19 cellular contexts compared by ENCODE assay signal in the genomic region with DNA sequence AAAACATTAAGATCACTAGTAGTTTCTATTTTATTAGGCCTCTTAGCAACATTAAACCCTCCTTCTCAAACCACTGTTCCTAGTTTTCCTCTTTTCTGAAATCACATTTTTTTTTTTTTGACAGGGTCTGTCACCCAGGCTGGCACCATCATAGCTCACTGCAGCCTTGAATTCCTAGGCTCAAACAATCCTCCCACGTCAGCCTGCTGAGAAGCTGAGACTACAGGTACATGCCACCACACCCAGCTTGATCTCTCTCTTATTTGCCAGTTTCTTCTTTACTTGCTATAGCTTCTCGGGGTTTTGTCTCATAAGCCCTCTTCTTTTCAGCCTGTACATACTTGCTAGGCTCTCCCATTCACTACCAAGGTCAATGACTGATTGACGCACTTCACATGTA. TPM values are rescaled to one million over a fixed set of nuclear protein-coding genes. Genes with fewer than 3 reads are reported as not detected.
A peak's percentile ranks its signal among the peaks of the same experiment; 100 is the strongest.
DNase-seq lines count a peak whose midpoint lies in the region; ATAC-seq and TF ChIP-seq lines count a peak whose summit lies in the region.
"Had no signal": no experiment of that assay in that cellular context is flagged by ENCODE, and none has a peak within 500 bp of the region (broad histone marks: within the 10 kb centered on the region; RNA-seq: fewer than 3 reads in every experiment).

No MANE protein-coding gene starts in this region.

- H3K27me3 Mint-ChIP-seq in nephron (ENCODE audit: low read depth) (no peaks in the 10 kb centered on the region), type B pancreatic cell (no peaks in the 10 kb centered on the region)
- peaks cover 0 to 9% (median 9%) of the 10 kb centered on the region in 5 donors for H3K27me3 Mint-ChIP-seq in naive thymus-derived CD4-positive, alpha-beta T cell
- H3K27me3 Mint-ChIP-seq: CD4-positive, CD25-positive, alpha-beta regulatory T cell had no signal

- H3K79me2 ChIP-seq in osteoblast (ENCODE audit: insufficient read depth, low read length): no peaks in the 10 kb centered on the region

- CTCF ChIA-PET in naive thymus-derived CD4-positive, alpha-beta T cell (lab: Charles Lee): interaction anchor here (0.7 to 1.7 kb wide), 2 partner anchors 10 to 268 kb away, joined by 3 to 4 read pairs; no protein-coding TSS in a partner anchor

- H3K9me3 ChIP-seq in osteoblast (ENCODE audit: low read depth, low read length) (no peaks in the 10 kb centered on the region), testis (no peaks in the 10 kb centered on the region), upper lobe of right lung (no peaks in the 10 kb centered on the region)
- no peaks in the 10 kb centered on the region for H3K9me3 ChIP-seq in naive thymus-derived CD4-positive, alpha-beta T cell (ENCODE audit: control insufficient read depth in 2 of 3, low read length in 3 of 3)
- H3K9me3 ChIP-seq: BE2C, BLaER1 had no signal

- H3K9me3 Mint-ChIP-seq in nephron (no peaks in the 10 kb centered on the region), type B pancreatic cell (no peaks in the 10 kb centered on the region)
- H3K9me3 Mint-ChIP-seq in naive thymus-derived CD4-positive, alpha-beta T cell: no peaks in the 10 kb centered on the region
- H3K9me3 Mint-ChIP-seq: CD14-positive monocyte; CD4-positive, CD25-positive, alpha-beta regulatory T cell; CD8-positive, alpha-beta memory T cell had no signal

- POLR2A ChIA-PET in naive thymus-derived CD4-positive, alpha-beta T cell (lab: Charles Lee): no interaction called here

- DNase-seq in osteoblast (ENCODE audit: insufficient read length, low spot score, missing footprints): peak; percentile 18
- DNase-seq in testis: no peak
- no peak for DNase-seq in type B pancreatic cell (ENCODE audit: extremely low spot score, unreplicated experiment)
- DNase-seq in naive thymus-derived CD4-positive, alpha-beta T cell: no peak
- no peak for DNase-seq in coronary artery (ENCODE audit: low spot score)
- DNase-seq in NCI-H187 (lab: John Stamatoyannopoulos, UW): no peak
- no peak for DNase-seq in upper lobe of right lung
- DNase-seq: 8988T; ACHN; BE2C; C1 segment of cervical spinal cord; CD4-positive, alpha-beta memory T cell; CD4-positive, CD25-positive, alpha-beta regulatory T cell; CD8-positive, alpha-beta memory T cell; COR-L47; GF-D8 had no signal

- H3K4me3 Mint-ChIP-seq in nephron (no peak overlapping the region), type B pancreatic cell (no peak overlapping the region)
- no peak overlapping the region for H3K4me3 Mint-ChIP-seq in naive thymus-derived CD4-positive, alpha-beta T cell
- H3K4me3 Mint-ChIP-seq: CD14-positive monocyte; CD4-positive, alpha-beta memory T cell; CD4-positive, CD25-positive, alpha-beta regulatory T cell had no signal

- no peak overlapping the region for H2AFZ ChIP-seq in osteoblast (ENCODE audit: low read length)

- no peak for TF ChIP-seq POLR2A in testis (IDR thresholded peaks at IDR 0.05)

- H3K36me3 Mint-ChIP-seq in nephron (ENCODE audit: low read depth) (no peaks in the 10 kb centered on the region), type B pancreatic cell (no peaks in the 10 kb centered on the region)
- peaks cover 0 to 6% (median 0%) of the 10 kb centered on the region in 5 donors for H3K36me3 Mint-ChIP-seq in naive thymus-derived CD4-positive, alpha-beta T cell
- H3K36me3 Mint-ChIP-seq: CD14-positive monocyte; CD4-positive, alpha-beta memory T cell; CD4-positive, CD25-positive, alpha-beta regulatory T cell had no signal

- no peaks in the 10 kb centered on the region for H3K27me3 ChIP-seq in osteoblast (ENCODE audit: insufficient read depth, low read length)
- no peaks in the 10 kb centered on the region for H3K27me3 ChIP-seq in testis
- no peaks in the 10 kb centered on the region for H3K27me3 ChIP-seq in naive thymus-derived CD4-positive, alpha-beta T cell (ENCODE audit: control insufficient read depth in 2 of 2, insufficient read depth in 2 of 2, low read length in 2 of 2)
- H3K27me3 ChIP-seq in upper lobe of right lung: no peaks in the 10 kb centered on the region
- H3K27me3 ChIP-seq: BE2C, BLaER1 had no signal

- H3K27ac Mint-ChIP-seq in nephron: peak overlapping the region in 2 of 3 experiments; percentile 27 to 34
- H3K27ac Mint-ChIP-seq in type B pancreatic cell: peak overlapping the region; percentile 36
- H3K27ac Mint-ChIP-seq in naive thymus-derived CD4-positive, alpha-beta T cell: no peak overlapping the region
- H3K27ac Mint-ChIP-seq: CD14-positive monocyte; CD4-positive, alpha-beta memory T cell; CD4-positive, CD25-positive, alpha-beta regulatory T cell; CD8-positive, alpha-beta memory T cell had no signal

- H3K4me1 ChIP-seq in osteoblast (ENCODE audit: insufficient read depth, low read length) (peaks cover 5% of the 10 kb centered on the region), testis (peaks cover 7% of the 10 kb centered on the region), upper lobe of right lung (no peaks in the 10 kb centered on the region)
- no peaks in the 10 kb centered on the region for H3K4me1 ChIP-seq in naive thymus-derived CD4-positive, alpha-beta T cell (ENCODE audit: control insufficient read depth in 2 of 2, insufficient read depth in 2 of 2, low read length in 2 of 2)
- H3K4me1 ChIP-seq: BE2C had no signal

- no peak for TF ChIP-seq CTCF in nephron (IDR thresholded peaks at IDR 0.05; ENCODE audit: unreplicated experiment in 3 of 3)
- TF ChIP-seq CTCF in osteoblast (IDR thresholded peaks at IDR 0.05; ENCODE audit: extremely low read depth, low read depth, low read length): no peak
- no peak for TF ChIP-seq CTCF in testis (IDR thresholded peaks at IDR 0.05)
- no peak for TF ChIP-seq CTCF in type B pancreatic cell (conservative IDR thresholded peaks at IDR 0.05)
- TF ChIP-seq CTCF in coronary artery (IDR thresholded peaks at IDR 0.05): no peak
- TF ChIP-seq CTCF in upper lobe of right lung (IDR thresholded peaks at IDR 0.05): no peak

- WGBS in testis, 2 donors: 61 to 78% methylated on average over 3 of the region's 3 CpGs

- H3K4me1 Mint-ChIP-seq in nephron (peaks cover 6% of the 10 kb centered on the region), type B pancreatic cell (ENCODE audit: unreplicated experiment) (peaks cover 5% of the 10 kb centered on the region)
- H3K4me1 Mint-ChIP-seq in naive thymus-derived CD4-positive, alpha-beta T cell: peaks cover 0 to 5% (median 0%) of the 10 kb centered on the region in 7 donors
- H3K4me1 Mint-ChIP-seq: CD4-positive, alpha-beta memory T cell had no signal

- H3K36me3 ChIP-seq in osteoblast (ENCODE audit: insufficient read depth, low read length) (no peaks in the 10 kb centered on the region), testis (ENCODE audit: low read depth, missing control alignments) (no peaks in the 10 kb centered on the region), upper lobe of right lung (no peaks in the 10 kb centered on the region)
- H3K36me3 ChIP-seq in naive thymus-derived CD4-positive, alpha-beta T cell (ENCODE audit: control insufficient read depth in 2 of 3, insufficient read depth in 3 of 3, low read length in 3 of 3): no peaks in the 10 kb centered on the region
- H3K36me3 ChIP-seq: BE2C, BLaER1 had no signal

- H3K4me3 ChIP-seq in osteoblast (ENCODE audit: insufficient read depth, low read length): no peak overlapping the region
- H3K4me3 ChIP-seq in testis: no peak overlapping the region
- no peak overlapping the region for H3K4me3 ChIP-seq in naive thymus-derived CD4-positive, alpha-beta T cell (ENCODE audit: low read length)
- H3K4me3 ChIP-seq in coronary artery: no peak overlapping the region
- no peak overlapping the region for H3K4me3 ChIP-seq in upper lobe of right lung
- H3K4me3 ChIP-seq: BLaER1 had no signal

- ATAC-seq in naive thymus-derived CD4-positive, alpha-beta T cell: no peak
- no peak for ATAC-seq in upper lobe of right lung

- H4K20me1 ChIP-seq in osteoblast (ENCODE audit: insufficient read depth, low read length): no peaks in the 10 kb centered on the region
- H4K20me1 ChIP-seq: BLaER1 had no signal

- no peak overlapping the region for H3K4me2 ChIP-seq in osteoblast (ENCODE audit: insufficient read depth, low read length)
- H3K4me2 ChIP-seq: BLaER1 had no signal

- H3K27ac ChIP-seq in osteoblast (ENCODE audit: low read depth, low read length): no peak overlapping the region
- H3K27ac ChIP-seq in testis: peak overlapping the region; percentile 15 to 50
- H3K27ac ChIP-seq in naive thymus-derived CD4-positive, alpha-beta T cell (ENCODE audit: low read depth, low read length): no peak overlapping the region
- H3K27ac ChIP-seq in coronary artery: no peak overlapping the region
- H3K27ac ChIP-seq in upper lobe of right lung: no peak overlapping the region
- H3K27ac ChIP-seq: BLaER1 had no signal

- intact Hi-C loops in testis (cut with DNase I; ENCODE audit: low total_unique reads): no loop called here
- intact Hi-C loops in naive thymus-derived CD4-positive, alpha-beta T cell (cut with micrococcal nuclease): no loop called here
- intact Hi-C loops in upper lobe of right lung (cut with DNase I): no loop called here

RNA-seq across cellular contexts. Expression of a gene that starts 28.0 kb away (rescaled TPM):
- total RNA-seq in osteoblast (2.4 and 2.5 TPM in 2 replicates), testis (10 to 100 TPM in 1 of 2 donors, 1 to 10 TPM in 1; 8.1 to 17.6 TPM), type B pancreatic cell (ENCODE audit: low replicate concordance) (4.9 and 6.1 TPM in 2 replicates), upper lobe of right lung (3.3 TPM)
- polyA plus RNA-seq in testis (ENCODE audit: insufficient read depth, low read depth, low replicate concordance): 22.7 TPM
- total RNA-seq in naive thymus-derived CD4-positive, alpha-beta T cell: 1 to 10 TPM in 3 of 5 experiments, under 1 TPM in 2; 0.34 to 1.6 (median 1.4) TPM
- 1 to 10 TPM; 1.2 TPM for polyA plus RNA-seq in naive thymus-derived CD4-positive, alpha-beta T cell

RNA-seq across cellular contexts. Expression of a gene that starts 28.3 kb away (rescaled TPM):
- total RNA-seq in osteoblast: 59.0 and 60.1 TPM in 2 replicates
- total RNA-seq in testis: 100 to 1,000 TPM; 103 to 126 TPM
- 68.9 TPM for polyA plus RNA-seq in testis (ENCODE audit: insufficient read depth, low read depth, low replicate concordance)
- total RNA-seq in type B pancreatic cell (ENCODE audit: low replicate concordance): 42.4 and 43.4 TPM in 2 replicates
- 10 to 100 TPM; 21.6 to 53.3 (median 29.7) TPM for total RNA-seq in naive thymus-derived CD4-positive, alpha-beta T cell
- polyA plus RNA-seq in naive thymus-derived CD4-positive, alpha-beta T cell: 10 to 100 TPM in 1 of 2 donors, 1 to 10 TPM in 1; 8.4 to 20.7 TPM
- 82.5 TPM for total RNA-seq in upper lobe of right lung

RNA-seq across cellular contexts. Expression of a gene that starts 51.4 kb away (rescaled TPM):
- total RNA-seq in osteoblast: not detected in 2 replicates
- 1 to 10 TPM in 1 of 2 donors, under 1 TPM in 1; 0.31 to 1.4 TPM for total RNA-seq in testis
- polyA plus RNA-seq in testis (ENCODE audit: insufficient read depth, low read depth, low replicate concordance): 3.1 TPM
- 6.0 and 15.5 TPM in 2 replicates for total RNA-seq in type B pancreatic cell (ENCODE audit: low replicate concordance)
- not detected for total RNA-seq in naive thymus-derived CD4-positive, alpha-beta T cell
- not detected for polyA plus RNA-seq in naive thymus-derived CD4-positive, alpha-beta T cell
- 27.4 TPM for total RNA-seq in upper lobe of right lung
- total RNA-seq: CD4-positive, alpha-beta memory T cell; CD4-positive, CD25-positive, alpha-beta regulatory T cell; CD8-positive, alpha-beta memory T cell had no signal
- polyA plus RNA-seq: CD14-positive monocyte; CD4-positive, alpha-beta memory T cell; CD4-positive, CD25-positive, alpha-beta regulatory T cell; CD8-positive, alpha-beta memory T cell had no signal

Comparison
In these comparisons a context has a peak if more than half of its experiments do, and no peak if none do; other contexts are left out.
1. H3K27ac Mint-ChIP-seq: peak in nephron (2 of 3) and type B pancreatic cell (single experiment); none in naive thymus-derived CD4-positive, alpha-beta T cell (0 of 9).
2. H3K27ac ChIP-seq: peak in testis (2 of 2); none in osteoblast (single experiment), naive thymus-derived CD4-positive, alpha-beta T cell (single experiment), coronary artery (0 of 2) and upper lobe of right lung (single experiment).